In genomic region chr1:85452859-85453430, GRCh38 we compare ENCODE assay signal across 2 cellular contexts.
TF ChIP-seq lines count a peak whose summit lies in the region.

No MANE protein-coding gene starts in this region.

TF ChIP-seq in liver, 16 proteins besides CTCF, POLR2A, EP300 and RAD21:
- TF ChIP-seq REST (IDR thresholded peaks at IDR 0.05) = no peak
- TF ChIP-seq MAX (IDR thresholded peaks at IDR 0.05) = no peak
- no peak for TF ChIP-seq ZBTB33 (IDR thresholded peaks at IDR 0.05)
- no peak for TF ChIP-seq JUND (IDR thresholded peaks at IDR 0.05)
- no peak for TF ChIP-seq TAF1 (conservative IDR thresholded peaks at IDR 0.05)
- peak; percentile 27 for TF ChIP-seq NR2F2 (IDR thresholded peaks at IDR 0.05)
- TF ChIP-seq YY1 (IDR thresholded peaks at IDR 0.05) = no peak
- TF ChIP-seq RXRA (IDR thresholded peaks at IDR 0.05) = peak in 1 of 2 donors; percentile 12
TF ChIP-seq in liver: peak in this region for 2.

TF ChIP-seq in HepG2, 621 proteins besides CTCF, POLR2A, EP300 and RAD21:
- TF ChIP-seq FOSL2 (CRISPR knock-in tag; IDR thresholded peaks at IDR 0.05) (no peak), JDP2 (CRISPR knock-in tag; IDR thresholded peaks at IDR 0.05; ENCODE audit: borderline replicate concordance) (no peak), ZNF652 (CRISPR knock-in tag; IDR thresholded peaks at IDR 0.05; ENCODE audit: borderline replicate concordance, low read depth) (no peak), SMYD3 (CRISPR knock-in tag; IDR thresholded peaks at IDR 0.05) (no peak)
